Comparison of ENCODE assay signal across 8 cellular contexts in the genomic region with DNA sequence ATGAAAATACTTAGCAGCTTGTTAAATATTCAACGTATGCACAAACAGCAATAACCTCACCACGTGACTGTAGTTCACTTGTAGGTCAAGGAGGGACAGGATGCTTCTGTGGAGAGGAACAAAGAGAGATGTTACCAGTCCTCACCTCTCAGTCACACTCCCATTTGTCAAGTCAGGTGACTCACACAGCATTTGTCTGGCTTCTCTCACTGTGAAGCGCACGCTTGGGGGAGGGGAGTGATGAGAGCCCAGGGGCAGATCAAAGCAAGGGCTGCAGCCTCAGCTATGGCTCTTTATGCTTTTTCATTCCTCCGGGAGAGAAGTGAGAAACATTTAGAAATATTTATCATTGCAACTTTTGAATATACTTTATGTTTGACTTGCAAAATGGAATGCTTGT. TPM values are rescaled to one million over a fixed set of nuclear protein-coding genes. Genes with fewer than 3 reads are reported as not detected.
DNase-seq lines count a peak whose midpoint lies in the region; ATAC-seq and TF ChIP-seq lines count a peak whose summit lies in the region.

No MANE protein-coding gene starts in this region.

- CTCF ChIA-PET in WTC11 (lab: Charles Lee) = interaction anchor here (1.0 to 2.1 kb wide), 2 partner anchors 31 kb away, joined by 6 to 11 read pairs; no protein-coding TSS in a partner anchor

- peaks cover 0 to 61% (median 44%) of the 10 kb centered on the region in 7 donors for H3K27me3 ChIP-seq in heart right ventricle

- H3K4me3 ChIP-seq in heart right ventricle = peak overlapping the region in 1 of 10 donors; percentile 6

- no peak overlapping the region for H3K27ac Mint-ChIP-seq in WTC11
- H3K27ac Mint-ChIP-seq in stimulated activated naive B cell treated with anti-CD40 and anti-IgM and Interleukin-4, amounts not matched to agents 10 μg/mL and 1 μg/mL and 100 μg/mL, for 72 hours = no peak overlapping the region

- H3K4me1 ChIP-seq in heart right ventricle = peaks cover 0 to 45% (median 29%) of the 10 kb centered on the region in 9 donors

- no peaks in the 10 kb centered on the region for H3K36me3 ChIP-seq in heart right ventricle

- TF ChIP-seq CTCF in WTC11 (IDR thresholded peaks at IDR 0.05) (no peak), heart right ventricle (IDR thresholded peaks at IDR 0.05) (no peak)

- H3K36me3 Mint-ChIP-seq in WTC11 = no peaks in the 10 kb centered on the region
- H3K36me3 Mint-ChIP-seq in stimulated activated naive B cell treated with anti-CD40 and anti-IgM and Interleukin-4, amounts not matched to agents 10 μg/mL and 1 μg/mL and 100 μg/mL, for 72 hours = peaks cover 0 to 2% of the 10 kb centered on the region in 2 donors

- H3K4me1 Mint-ChIP-seq in WTC11 = peaks cover 48% of the 10 kb centered on the region
- peaks cover 15 to 26% of the 10 kb centered on the region in 2 donors for H3K4me1 Mint-ChIP-seq in stimulated activated naive B cell treated with anti-CD40 and anti-IgM and Interleukin-4, amounts not matched to agents 10 μg/mL and 1 μg/mL and 100 μg/mL, for 72 hours

- intact Hi-C loops in heart right ventricle (cut with DNase I) = loop anchor here in 1 of 10 donors (5.0 to 10.0 kb wide), 2 partner anchors 41 to 134 kb away; no protein-coding TSS in a partner anchor

- DNase-seq in Daoy (ENCODE audit: low read depth) (peak; percentile 40), WTC11 (ENCODE audit: low spot score) (peak; percentile 70), heart right ventricle (peak; percentile 55 to 73)
- DNase-seq in stimulated activated naive B cell treated with anti-CD40 and anti-IgM and Interleukin-4, amounts not matched to agents 10 μg/mL and 1 μg/mL and 100 μg/mL, for 72 hours = no peak

- H3K27ac ChIP-seq in heart right ventricle = peak overlapping the region in 8 of 10 donors; percentile 4 to 96 (median 90)

- POLR2A ChIA-PET in WTC11 (lab: Charles Lee) = no interaction called here

- WGBS in heart right ventricle, 2 donors = 19 to 29% methylated on average over 5 of the region's 5 CpGs

- peaks cover 47% of the 10 kb centered on the region for H3K27me3 Mint-ChIP-seq in WTC11 (ENCODE audit: low read depth)
- H3K27me3 Mint-ChIP-seq in stimulated activated naive B cell treated with anti-CD40 and anti-IgM and Interleukin-4, amounts not matched to agents 10 μg/mL and 1 μg/mL and 100 μg/mL, for 72 hours = peaks cover 44 to 55% of the 10 kb centered on the region in 2 donors

- ATAC-seq in HG03354 (IDR thresholded peaks at IDR 0.05; ENCODE audit: poor library complexity, severe bottlenecking, unreplicated experiment) (peak; percentile 49), WTC11 (peak; percentile 58), heart right ventricle (peak in 7 of 8 donors; percentile 15 to 73 (median 52)), HG02884 (IDR thresholded peaks at IDR 0.05; ENCODE audit: unreplicated experiment) (no peak), HG03521 (IDR thresholded peaks at IDR 0.05; ENCODE audit: unreplicated experiment) (no peak), HG02973 (IDR thresholded peaks at IDR 0.05; ENCODE audit: unreplicated experiment) (no peak)
- ATAC-seq in stimulated activated naive B cell treated with anti-CD40 and anti-IgM and Interleukin-4, amounts not matched to agents 10 μg/mL and 1 μg/mL and 100 μg/mL, for 72 hours (replicated peaks) = peak; percentile 56 to 63

- no peaks in the 10 kb centered on the region for H3K9me3 Mint-ChIP-seq in WTC11
- no peaks in the 10 kb centered on the region for H3K9me3 Mint-ChIP-seq in stimulated activated naive B cell treated with anti-CD40 and anti-IgM and Interleukin-4, amounts not matched to agents 10 μg/mL and 1 μg/mL and 100 μg/mL, for 72 hours

- H3K4me3 Mint-ChIP-seq in WTC11 = peak overlapping the region; percentile 33
- H3K4me3 Mint-ChIP-seq in stimulated activated naive B cell treated with anti-CD40 and anti-IgM and Interleukin-4, amounts not matched to agents 10 μg/mL and 1 μg/mL and 100 μg/mL, for 72 hours = no peak overlapping the region

- no peaks in the 10 kb centered on the region for H3K9me3 ChIP-seq in heart right ventricle

TF ChIP-seq in WTC11, 78 proteins besides CTCF, POLR2A, EP300 and RAD21 (continues in another document):
- TF ChIP-seq, protein P1, sequence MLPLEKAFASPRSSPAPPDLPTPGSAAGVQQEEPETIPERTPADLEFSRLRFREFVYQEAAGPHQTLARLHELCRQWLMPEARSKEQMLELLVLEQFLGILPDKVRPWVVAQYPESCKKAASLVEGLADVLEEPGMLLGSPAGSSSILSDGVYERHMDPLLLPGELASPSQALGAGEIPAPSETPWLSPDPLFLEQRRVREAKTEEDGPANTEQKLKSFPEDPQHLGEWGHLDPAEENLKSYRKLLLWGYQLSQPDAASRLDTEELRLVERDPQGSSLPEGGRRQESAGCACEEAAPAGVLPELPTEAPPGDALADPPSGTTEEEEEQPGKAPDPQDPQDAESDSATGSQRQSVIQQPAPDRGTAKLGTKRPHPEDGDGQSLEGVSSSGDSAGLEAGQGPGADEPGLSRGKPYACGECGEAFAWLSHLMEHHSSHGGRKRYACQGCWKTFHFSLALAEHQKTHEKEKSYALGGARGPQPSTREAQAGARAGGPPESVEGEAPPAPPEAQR (CRISPR knock-in tag; IDR thresholded peaks at IDR 0.05) = no peak
- TF ChIP-seq EMX1 (CRISPR knock-in tag; IDR thresholded peaks at IDR 0.05) (no peak), TEAD1 (CRISPR knock-in tag; IDR thresholded peaks at IDR 0.05) (peak; percentile 29; the same call in 1 of the 2 replicates), SP1 (CRISPR knock-in tag; conservative IDR thresholded peaks at IDR 0.05) (no peak), NR2C2 (CRISPR knock-in tag; IDR thresholded peaks at IDR 0.05) (no peak), GABPB1 (CRISPR knock-in tag; IDR thresholded peaks at IDR 0.05) (no peak), MYBL2 (CRISPR knock-in tag; IDR thresholded peaks at IDR 0.05) (no peak), SMAD4 (CRISPR knock-in tag; IDR thresholded peaks at IDR 0.05) (0 out of 2 replicates have a peak, but pooled peaks have one; percentile 23), GRHL2 (CRISPR knock-in tag; IDR thresholded peaks at IDR 0.05; ENCODE audit: insufficient replicate concordance, severe bottlenecking) (no peak), JAZF1 (CRISPR knock-in tag; IDR thresholded peaks at IDR 0.05) (no peak), PRRX2 (CRISPR knock-in tag; IDR thresholded peaks at IDR 0.05) (no peak)
- TF ChIP-seq, protein P2, sequence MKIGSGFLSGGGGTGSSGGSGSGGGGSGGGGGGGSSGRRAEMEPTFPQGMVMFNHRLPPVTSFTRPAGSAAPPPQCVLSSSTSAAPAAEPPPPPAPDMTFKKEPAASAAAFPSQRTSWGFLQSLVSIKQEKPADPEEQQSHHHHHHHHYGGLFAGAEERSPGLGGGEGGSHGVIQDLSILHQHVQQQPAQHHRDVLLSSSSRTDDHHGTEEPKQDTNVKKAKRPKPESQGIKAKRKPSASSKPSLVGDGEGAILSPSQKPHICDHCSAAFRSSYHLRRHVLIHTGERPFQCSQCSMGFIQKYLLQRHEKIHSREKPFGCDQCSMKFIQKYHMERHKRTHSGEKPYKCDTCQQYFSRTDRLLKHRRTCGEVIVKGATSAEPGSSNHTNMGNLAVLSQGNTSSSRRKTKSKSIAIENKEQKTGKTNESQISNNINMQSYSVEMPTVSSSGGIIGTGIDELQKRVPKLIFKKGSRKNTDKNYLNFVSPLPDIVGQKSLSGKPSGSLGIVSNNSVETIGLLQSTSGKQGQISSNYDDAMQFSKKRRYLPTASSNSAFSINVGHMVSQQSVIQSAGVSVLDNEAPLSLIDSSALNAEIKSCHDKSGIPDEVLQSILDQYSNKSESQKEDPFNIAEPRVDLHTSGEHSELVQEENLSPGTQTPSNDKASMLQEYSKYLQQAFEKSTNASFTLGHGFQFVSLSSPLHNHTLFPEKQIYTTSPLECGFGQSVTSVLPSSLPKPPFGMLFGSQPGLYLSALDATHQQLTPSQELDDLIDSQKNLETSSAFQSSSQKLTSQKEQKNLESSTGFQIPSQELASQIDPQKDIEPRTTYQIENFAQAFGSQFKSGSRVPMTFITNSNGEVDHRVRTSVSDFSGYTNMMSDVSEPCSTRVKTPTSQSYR (CRISPR knock-in tag; IDR thresholded peaks at IDR 0.05) = peak; percentile 80
- TF ChIP-seq, protein P3, sequence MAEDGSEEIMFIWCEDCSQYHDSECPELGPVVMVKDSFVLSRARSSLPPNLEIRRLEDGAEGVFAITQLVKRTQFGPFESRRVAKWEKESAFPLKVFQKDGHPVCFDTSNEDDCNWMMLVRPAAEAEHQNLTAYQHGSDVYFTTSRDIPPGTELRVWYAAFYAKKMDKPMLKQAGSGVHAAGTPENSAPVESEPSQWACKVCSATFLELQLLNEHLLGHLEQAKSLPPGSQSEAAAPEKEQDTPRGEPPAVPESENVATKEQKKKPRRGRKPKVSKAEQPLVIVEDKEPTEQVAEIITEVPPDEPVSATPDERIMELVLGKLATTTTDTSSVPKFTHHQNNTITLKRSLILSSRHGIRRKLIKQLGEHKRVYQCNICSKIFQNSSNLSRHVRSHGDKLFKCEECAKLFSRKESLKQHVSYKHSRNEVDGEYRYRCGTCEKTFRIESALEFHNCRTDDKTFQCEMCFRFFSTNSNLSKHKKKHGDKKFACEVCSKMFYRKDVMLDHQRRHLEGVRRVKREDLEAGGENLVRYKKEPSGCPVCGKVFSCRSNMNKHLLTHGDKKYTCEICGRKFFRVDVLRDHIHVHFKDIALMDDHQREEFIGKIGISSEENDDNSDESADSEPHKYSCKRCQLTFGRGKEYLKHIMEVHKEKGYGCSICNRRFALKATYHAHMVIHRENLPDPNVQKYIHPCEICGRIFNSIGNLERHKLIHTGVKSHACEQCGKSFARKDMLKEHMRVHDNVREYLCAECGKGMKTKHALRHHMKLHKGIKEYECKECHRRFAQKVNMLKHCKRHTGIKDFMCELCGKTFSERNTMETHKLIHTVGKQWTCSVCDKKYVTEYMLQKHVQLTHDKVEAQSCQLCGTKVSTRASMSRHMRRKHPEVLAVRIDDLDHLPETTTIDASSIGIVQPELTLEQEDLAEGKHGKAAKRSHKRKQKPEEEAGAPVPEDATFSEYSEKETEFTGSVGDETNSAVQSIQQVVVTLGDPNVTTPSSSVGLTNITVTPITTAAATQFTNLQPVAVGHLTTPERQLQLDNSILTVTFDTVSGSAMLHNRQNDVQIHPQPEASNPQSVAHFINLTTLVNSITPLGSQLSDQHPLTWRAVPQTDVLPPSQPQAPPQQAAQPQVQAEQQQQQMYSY (CRISPR knock-in tag; IDR thresholded peaks at IDR 0.05) = no peak

RNA-seq across cellular contexts. Expression of a gene that starts 2.9 kb away (rescaled TPM):
- 0.06 and 9.4 TPM in 2 replicates for total RNA-seq in Daoy (2014; rRNA removed; shearing (Covaris generic))
- total RNA-seq in WTC11 (2021) (0.37 to 0.52 TPM (median 0.41 TPM) in 3 replicates), heart right ventricle (100 to 1,000 TPM in 8 of 10 donors, 10 to 100 TPM in 2; 69.4 to 186 (median 145) TPM)
- 10 to 100 TPM; 10.1 to 61.9 TPM for polyA plus RNA-seq in heart right ventricle

Comparison
In these comparisons a context has a peak if more than half of its experiments do, and no peak if none do; other contexts are left out.
1. ATAC-seq: peak in HG03354 (single experiment), WTC11 (single experiment), heart right ventricle (7 of 8) and stimulated activated naive B cell treated with anti-CD40 and anti-IgM and Interleukin-4, amounts not matched to agents 10 μg/mL and 1 μg/mL and 100 μg/mL, for 72 hours (2 of 2); none in HG02884 (single experiment), HG03521 (single experiment) and HG02973 (single experiment).